2 cellular contexts compared by ENCODE assay signal in genomic region chr5:140637722-140638473, GRCh38.
TF ChIP-seq lines count a peak whose summit lies in the region.

No MANE protein-coding gene starts in this region.

TF ChIP-seq in WTC11, 78 proteins besides CTCF, POLR2A, EP300 and RAD21:
- no peak for TF ChIP-seq ZNF121 (CRISPR knock-in tag; IDR thresholded peaks at IDR 0.05)
- 0 out of 2 replicates have a peak, but pooled peaks have one; percentile 36 for TF ChIP-seq GABPB1 (CRISPR knock-in tag; IDR thresholded peaks at IDR 0.05)
TF ChIP-seq in WTC11: peak in this region for 1.

TF ChIP-seq in HepG2, 621 proteins besides CTCF, POLR2A, EP300 and RAD21:
- TF ChIP-seq KLF6 (CRISPR knock-in tag; IDR thresholded peaks at IDR 0.05) (no peak), ERF (CRISPR knock-in tag; IDR thresholded peaks at IDR 0.05) (0 out of 2 replicates have a peak, but pooled peaks have one; percentile 28), ZNF276 (CRISPR knock-in tag; IDR thresholded peaks at IDR 0.05; ENCODE audit: low read depth) (no peak), SOX5 (CRISPR knock-in tag; IDR thresholded peaks at IDR 0.05; ENCODE audit: borderline replicate concordance) (peak; percentile 59; the same call in 1 of the 2 replicates), TGIF2 (CRISPR knock-in tag; IDR thresholded peaks at IDR 0.05) (0 out of 2 replicates have a peak, but pooled peaks have one; percentile 7), ATF4 (CRISPR knock-in tag; IDR thresholded peaks at IDR 0.05) (peak in 1 of 2 experiments; percentile 36; a peak in 1 of 4 replicates), ZNF512 (CRISPR knock-in tag; IDR thresholded peaks at IDR 0.05) (peak; percentile 84; the same call in 1 of the 2 replicates), CREM (IDR thresholded peaks at IDR 0.05) (peak; percentile 20; the same call in 1 of the 2 replicates), CREM (CRISPR knock-in tag; IDR thresholded peaks at IDR 0.05) (no peak), MEIS2 (CRISPR knock-in tag; IDR thresholded peaks at IDR 0.05) (no peak), BCL6 (CRISPR knock-in tag; IDR thresholded peaks at IDR 0.05) (peak; percentile 16; the same call in 1 of the 2 replicates), BHLHE40 (IDR thresholded peaks at IDR 0.05; ENCODE audit: low read length) (peak; percentile 19; the same call in 1 of the 2 replicates), DRAP1 (CRISPR knock-in tag; IDR thresholded peaks at IDR 0.05) (peak; percentile 73), CEBPG (CRISPR knock-in tag; IDR thresholded peaks at IDR 0.05) (0 out of 2 replicates have a peak, but pooled peaks have one; percentile 5), GATAD2A (CRISPR knock-in tag; IDR thresholded peaks at IDR 0.05) (0 out of 2 replicates have a peak, but pooled peaks have one; percentile 10), ELF4 (CRISPR knock-in tag; IDR thresholded peaks at IDR 0.05; ENCODE audit: borderline replicate concordance) (no peak), MAFF (IDR thresholded peaks at IDR 0.05; ENCODE audit: low read depth, low read length) (no peak), POLR2AphosphoS5 (IDR thresholded peaks at IDR 0.05; ENCODE audit: low read depth, low read length) (peak; percentile 50), PITX1 (CRISPR knock-in tag; IDR thresholded peaks at IDR 0.05) (peak; percentile 32; the same call in 1 of the 2 replicates), CHCHD3 (CRISPR knock-in tag; IDR thresholded peaks at IDR 0.05) (no peak), ZNF710 (CRISPR knock-in tag; IDR thresholded peaks at IDR 0.05; ENCODE audit: borderline replicate concordance) (peak; percentile 79), LRRFIP1 (CRISPR knock-in tag; conservative IDR thresholded peaks at IDR 0.05) (no peak), HDAC6 (IDR thresholded peaks at IDR 0.05; ENCODE audit: low read depth, low read length) (no peak), SOX13 (IDR thresholded peaks at IDR 0.05) (no peak), SOX13 (CRISPR knock-in tag; conservative IDR thresholded peaks at IDR 0.05 in 1 of 2, IDR thresholded peaks at IDR 0.05 in 1 of 2) (peak in 1 of 2 experiments; percentile 51; a peak in 2 of 4 replicates), DR1 (CRISPR knock-in tag; IDR thresholded peaks at IDR 0.05) (peak; percentile 37; the same call in 1 of the 2 replicates), NFIC (IDR thresholded peaks at IDR 0.05; ENCODE audit: low read length) (peak; percentile 31; the same call in 1 of the 2 replicates), TEAD3 (CRISPR knock-in tag; optimal IDR thresholded peaks at IDR 0.05; ENCODE audit: borderline replicate concordance) (peak; percentile 39), ZNF362 (CRISPR knock-in tag; IDR thresholded peaks at IDR 0.05; ENCODE audit: borderline replicate concordance) (0 out of 2 replicates have a peak, but pooled peaks have one; percentile 35), PHF20 (CRISPR knock-in tag; IDR thresholded peaks at IDR 0.05) (no peak), JUN (CRISPR knock-in tag; IDR thresholded peaks at IDR 0.05) (no peak), ZMYM4 (CRISPR knock-in tag; IDR thresholded peaks at IDR 0.05) (peak; percentile 55), ZFP82 (CRISPR knock-in tag; IDR thresholded peaks at IDR 0.05; ENCODE audit: borderline replicate concordance) (no peak), SMAD9 (CRISPR knock-in tag; IDR thresholded peaks at IDR 0.05) (no peak)
